In genomic region chr6:131368077-131368911, GRCh38 we compare ENCODE assay signal across 9 cellular contexts.
DNase-seq lines count a peak whose midpoint lies in the region; ATAC-seq and TF ChIP-seq lines count a peak whose summit lies in the region.
"Had no signal": no experiment of that assay in that cellular context is flagged by ENCODE, and none has a peak within 500 bp of the region (broad histone marks: within the 10 kb centered on the region; RNA-seq: fewer than 3 reads in every experiment).

No MANE protein-coding gene starts in this region.

- TF ChIP-seq CTCF in fibroblast of the aortic adventitia (IDR thresholded peaks at IDR 0.05; ENCODE audit: insufficient read depth, low read length) (peak; percentile 24), stomach (IDR thresholded peaks at IDR 0.05) (no peak)

- no peak overlapping the region for H3K27ac Mint-ChIP-seq in natural killer cell treated with Interleukin-12 subunit alpha and Interleukin-12 subunit beta and Interleukin-15 and Interleukin-18, amount 100 ng/mL, for 72 hours
- H3K27ac Mint-ChIP-seq in stimulated activated naive CD8-positive, alpha-beta T cell treated with anti-CD3 and anti-CD28 coated beads, Interleukin-15, amount 100 ng/mL, for 72 hours, result no peak overlapping the region
- H3K27ac Mint-ChIP-seq: T-helper 1 cell treated with Interleukin-12 subunit alpha and Interleukin-12 subunit beta and Interleukin-4 antibody, amounts not matched to agents 30 μg/mL and 1 μg/mL, for 36 hours had no signal

- H3K4me1 Mint-ChIP-seq in natural killer cell treated with Interleukin-12 subunit alpha and Interleukin-12 subunit beta and Interleukin-15 and Interleukin-18, amount 100 ng/mL, for 72 hours (ENCODE audit: low read depth in 2 of 2), result peaks cover 0 to 6% of the 10 kb centered on the region in 2 donors
- H3K4me1 Mint-ChIP-seq in stimulated activated naive CD8-positive, alpha-beta T cell treated with anti-CD3 and anti-CD28 coated beads, Interleukin-15, amount 100 ng/mL, for 72 hours, result peaks cover 21% of the 10 kb centered on the region

- H3K9me3 Mint-ChIP-seq in natural killer cell treated with Interleukin-12 subunit alpha and Interleukin-12 subunit beta and Interleukin-15 and Interleukin-18, amount 100 ng/mL, for 72 hours, result no peaks in the 10 kb centered on the region
- no peaks in the 10 kb centered on the region for H3K9me3 Mint-ChIP-seq in stimulated activated naive CD8-positive, alpha-beta T cell treated with anti-CD3 and anti-CD28 coated beads, Interleukin-15, amount 100 ng/mL, for 72 hours
- H3K9me3 Mint-ChIP-seq: T-helper 1 cell treated with Interleukin-12 subunit alpha and Interleukin-12 subunit beta and Interleukin-4 antibody, amounts not matched to agents 30 μg/mL and 1 μg/mL, for 36 hours had no signal

- WGBS in stomach, 5 donors, result 22 to 28% (median 25%) methylated on average over 8 of the region's 8 CpGs

- H3K4me1 ChIP-seq in stomach, result peaks cover 12 to 38% (median 21%) of the 10 kb centered on the region in 4 donors

- intact Hi-C loops in stomach (cut with DNase I; ENCODE audit: low total_unique reads), result no loop called here

- H3K9me3 ChIP-seq in stomach, result no peaks in the 10 kb centered on the region

- no peak for TF ChIP-seq EP300 in stomach (IDR thresholded peaks at IDR 0.05)

- peak; percentile 66 for ATAC-seq in GM18519 (IDR thresholded peaks at IDR 0.05; ENCODE audit: low FRiP score, unreplicated experiment)
- peak; percentile 75 for ATAC-seq in HG02763 (IDR thresholded peaks at IDR 0.05; ENCODE audit: unreplicated experiment)
- ATAC-seq in natural killer cell treated with Interleukin-12 subunit alpha and Interleukin-12 subunit beta and Interleukin-15 and Interleukin-18, amount 100 ng/mL, for 72 hours, result no peak
- no peak for ATAC-seq in stimulated activated naive CD8-positive, alpha-beta T cell treated with anti-CD3 and anti-CD28 coated beads, Interleukin-15, amount 100 ng/mL, for 72 hours

- H3K27ac ChIP-seq in stomach, result peak overlapping the region; percentile 2 to 70 (median 40)

- TF ChIP-seq POLR2A in stomach (IDR thresholded peaks at IDR 0.05), result no peak

- no peak overlapping the region for H3K4me3 Mint-ChIP-seq in natural killer cell treated with Interleukin-12 subunit alpha and Interleukin-12 subunit beta and Interleukin-15 and Interleukin-18, amount 100 ng/mL, for 72 hours
- no peak overlapping the region for H3K4me3 Mint-ChIP-seq in stimulated activated naive CD8-positive, alpha-beta T cell treated with anti-CD3 and anti-CD28 coated beads, Interleukin-15, amount 100 ng/mL, for 72 hours
- H3K4me3 Mint-ChIP-seq: T-helper 1 cell treated with Interleukin-12 subunit alpha and Interleukin-12 subunit beta and Interleukin-4 antibody, amounts not matched to agents 30 μg/mL and 1 μg/mL, for 36 hours had no signal

- H3K4me3 ChIP-seq in fibroblast of the aortic adventitia (ENCODE audit: low read depth, low read length) (peak overlapping the region; percentile 16), stomach (no peak overlapping the region)

- H3K27me3 ChIP-seq in stomach, result no peaks in the 10 kb centered on the region

- peak; percentile 29 for DNase-seq in NCI-H345 (lab: John Stamatoyannopoulos, UW)
- peak; percentile 72 for DNase-seq in fibroblast of the aortic adventitia (ENCODE audit: low read depth)
- peak; percentile 80 for DNase-seq in stomach
- DNase-seq in natural killer cell treated with Interleukin-12 subunit alpha and Interleukin-12 subunit beta and Interleukin-15 and Interleukin-18, amount 100 ng/mL, for 72 hours (ENCODE audit: low spot score), result no peak
- DNase-seq in NCI-H82 (lab: John Stamatoyannopoulos, UW), result no peak
- no peak for DNase-seq in stimulated activated naive CD8-positive, alpha-beta T cell treated with anti-CD3 and anti-CD28 coated beads, Interleukin-15, amount 100 ng/mL, for 72 hours

- H3K36me3 ChIP-seq in stomach, result no peaks in the 10 kb centered on the region

- peaks cover 0 to 6% of the 10 kb centered on the region in 2 donors for H3K27me3 Mint-ChIP-seq in natural killer cell treated with Interleukin-12 subunit alpha and Interleukin-12 subunit beta and Interleukin-15 and Interleukin-18, amount 100 ng/mL, for 72 hours
- no peaks in the 10 kb centered on the region for H3K27me3 Mint-ChIP-seq in stimulated activated naive CD8-positive, alpha-beta T cell treated with anti-CD3 and anti-CD28 coated beads, Interleukin-15, amount 100 ng/mL, for 72 hours

- H3K36me3 Mint-ChIP-seq in natural killer cell treated with Interleukin-12 subunit alpha and Interleukin-12 subunit beta and Interleukin-15 and Interleukin-18, amount 100 ng/mL, for 72 hours, result no peaks in the 10 kb centered on the region

Comparison
In these comparisons a context has a peak if more than half of its experiments do, and no peak if none do; other contexts are left out.
1. ATAC-seq: peak in GM18519 (single experiment) and HG02763 (single experiment); none in natural killer cell treated with Interleukin-12 subunit alpha and Interleukin-12 subunit beta and Interleukin-15 and Interleukin-18, amount 100 ng/mL, for 72 hours (0 of 2) and stimulated activated naive CD8-positive, alpha-beta T cell treated with anti-CD3 and anti-CD28 coated beads, Interleukin-15, amount 100 ng/mL, for 72 hours (single experiment).
2. DNase-seq: peak in NCI-H345 (single experiment), fibroblast of the aortic adventitia (single experiment) and stomach (single experiment); none in natural killer cell treated with Interleukin-12 subunit alpha and Interleukin-12 subunit beta and Interleukin-15 and Interleukin-18, amount 100 ng/mL, for 72 hours (single experiment), NCI-H82 (single experiment) and stimulated activated naive CD8-positive, alpha-beta T cell treated with anti-CD3 and anti-CD28 coated beads, Interleukin-15, amount 100 ng/mL, for 72 hours (0 of 2).